In genomic region chr1:99481391-99481996, GRCh38 we compare ENCODE assay signal across 9 cellular contexts.
A peak's percentile ranks its signal among the peaks of the same experiment; 100 is the strongest.
DNase-seq lines count a peak whose midpoint lies in the region; ATAC-seq and TF ChIP-seq lines count a peak whose summit lies in the region.
"Had no signal": no experiment of that assay in that cellular context is flagged by ENCODE, and none has a peak within 500 bp of the region (broad histone marks: within the 10 kb centered on the region; RNA-seq: fewer than 3 reads in every experiment).

No MANE protein-coding gene starts in this region.

- H3K27ac ChIP-seq in RWPE1 = no peak overlapping the region
- no peak overlapping the region for H3K27ac ChIP-seq in coronary artery
- no peak overlapping the region for H3K27ac ChIP-seq in liver (ENCODE audit: low read depth in 1 of 2, low read length in 2 of 2)
- H3K27ac ChIP-seq in tibial nerve = no peak overlapping the region
- H3K27ac ChIP-seq: BLaER1 had no signal

- no peak for TF ChIP-seq EP300 in tibial nerve (IDR thresholded peaks at IDR 0.05)

- CTCF ChIA-PET in RWPE1 (lab: Yijun Ruan, JAX) = interaction anchor here (0.6 to 1.0 kb wide), 5 partner anchors 16 to 1434 kb away, joined by 3 to 4 read pairs (median 3); no protein-coding TSS in a partner anchor

- peak; percentile 51 to 60 for DNase-seq in NCI-H2081 (lab: John Stamatoyannopoulos, UW)
- DNase-seq in NCI-H2081 treated with DMSO at 0.1 percent for 48 hours (lab: John Stamatoyannopoulos, UW) = no peak
- peak; percentile 75 for DNase-seq in M059J (ENCODE audit: low read depth)
- DNase-seq in RWPE1 (ENCODE audit: low spot score) = peak; percentile 32
- DNase-seq in coronary artery (ENCODE audit: low spot score) = no peak
- DNase-seq in tibial nerve (ENCODE audit: low spot score in 2 of 2) = peak in 1 of 2 donors; percentile 83

- no peaks in the 10 kb centered on the region for H3K27me3 ChIP-seq in liver (ENCODE audit: control insufficient read depth in 4 of 4, insufficient read depth in 4 of 4, low read length in 3 of 4)
- H3K27me3 ChIP-seq in tibial nerve = no peaks in the 10 kb centered on the region
- H3K27me3 ChIP-seq: BLaER1 had no signal

- no peak for TF ChIP-seq POLR2A in tibial nerve (IDR thresholded peaks at IDR 0.05)

- no peak overlapping the region for H3K9ac ChIP-seq in liver (ENCODE audit: low read depth in 1 of 2, low read length in 2 of 2)
- H3K9ac ChIP-seq: BLaER1 had no signal

- H3K36me3 ChIP-seq in liver (ENCODE audit: control insufficient read depth in 4 of 4, insufficient read depth in 3 of 4, low read depth in 1 of 4, low read length in 3 of 4) (no peaks in the 10 kb centered on the region), tibial nerve (no peaks in the 10 kb centered on the region)
- H3K36me3 ChIP-seq: BLaER1 had no signal

- H3K4me3 ChIP-seq in coronary artery = no peak overlapping the region
- H3K4me3 ChIP-seq in liver (ENCODE audit: low read depth in 1 of 3, low read length in 3 of 3) = no peak overlapping the region
- H3K4me3 ChIP-seq in tibial nerve = no peak overlapping the region
- H3K4me3 ChIP-seq: BLaER1 had no signal

- H3K4me1 ChIP-seq in liver (ENCODE audit: control insufficient read depth in 4 of 4, insufficient read depth in 4 of 4, low read length in 3 of 4) = peaks cover 0 to 6% (median 3%) of the 10 kb centered on the region in 4 donors
- no peaks in the 10 kb centered on the region for H3K4me1 ChIP-seq in tibial nerve
- H3K4me1 ChIP-seq: BLaER1 had no signal

- no peaks in the 10 kb centered on the region for H3K9me3 ChIP-seq in liver (ENCODE audit: control insufficient read depth in 4 of 4, low read length in 3 of 4)
- no peaks in the 10 kb centered on the region for H3K9me3 ChIP-seq in tibial nerve
- H3K9me3 ChIP-seq: BLaER1 had no signal

- POLR2A ChIA-PET in RWPE1 (lab: Yijun Ruan, JAX; ENCODE audit: low non-redundant PET) = no interaction called here

- peak; percentile 77 for ATAC-seq in GM21360 (IDR thresholded peaks at IDR 0.05; ENCODE audit: unreplicated experiment)

- TF ChIP-seq CTCF in RWPE1 (conservative IDR thresholded peaks at IDR 0.05; ENCODE audit: low read depth) (peak; percentile 79), coronary artery (IDR thresholded peaks at IDR 0.05) (peak; percentile 42), liver (IDR thresholded peaks at IDR 0.05; ENCODE audit: low read depth, low read length, missing input control) (peak; percentile 78), tibial nerve (IDR thresholded peaks at IDR 0.05) (peak; percentile 49 to 71 (median 64))

- peak; percentile 92 to 93 for TF ChIP-seq RAD21 in liver (IDR thresholded peaks at IDR 0.05)

TF ChIP-seq in liver, 16 proteins besides CTCF, POLR2A, EP300 and RAD21:
- TF ChIP-seq MAX (IDR thresholded peaks at IDR 0.05) (no peak), SP1 (IDR thresholded peaks at IDR 0.05) (no peak), HNF4A (conservative IDR thresholded peaks at IDR 0.05) (no peak), NR2F2 (IDR thresholded peaks at IDR 0.05) (no peak), GABPA (IDR thresholded peaks at IDR 0.05 in 1 of 2, conservative IDR thresholded peaks at IDR 0.05 in 1 of 2) (no peak), RXRA (IDR thresholded peaks at IDR 0.05) (no peak), ZBTB33 (IDR thresholded peaks at IDR 0.05) (no peak), FOXA2 (IDR thresholded peaks at IDR 0.05) (no peak), REST (IDR thresholded peaks at IDR 0.05) (no peak), YY1 (IDR thresholded peaks at IDR 0.05) (no peak), ATF3 (IDR thresholded peaks at IDR 0.05) (no peak), FOXA1 (IDR thresholded peaks at IDR 0.05) (no peak), JUND (IDR thresholded peaks at IDR 0.05) (no peak), EGR1 (IDR thresholded peaks at IDR 0.05; ENCODE audit: low read depth in 2 of 2) (no peak), TAF1 (conservative IDR thresholded peaks at IDR 0.05) (no peak), HNF4G (IDR thresholded peaks at IDR 0.05) (no peak)

Comparison
In these comparisons a context has a peak if more than half of its experiments do, and no peak if none do; other contexts are left out.
1. DNase-seq: peak in NCI-H2081 (2 of 2), M059J (single experiment) and RWPE1 (single experiment); none in NCI-H2081 treated with DMSO at 0.1 percent for 48 hours (single experiment) and coronary artery (single experiment).
2. Peak in every context shown above with its lines, with median percentiles within 50 percentile points of each other: CTCF ChIP-seq.